ENCODE assay signal across 8 cellular contexts in the genomic region with DNA sequence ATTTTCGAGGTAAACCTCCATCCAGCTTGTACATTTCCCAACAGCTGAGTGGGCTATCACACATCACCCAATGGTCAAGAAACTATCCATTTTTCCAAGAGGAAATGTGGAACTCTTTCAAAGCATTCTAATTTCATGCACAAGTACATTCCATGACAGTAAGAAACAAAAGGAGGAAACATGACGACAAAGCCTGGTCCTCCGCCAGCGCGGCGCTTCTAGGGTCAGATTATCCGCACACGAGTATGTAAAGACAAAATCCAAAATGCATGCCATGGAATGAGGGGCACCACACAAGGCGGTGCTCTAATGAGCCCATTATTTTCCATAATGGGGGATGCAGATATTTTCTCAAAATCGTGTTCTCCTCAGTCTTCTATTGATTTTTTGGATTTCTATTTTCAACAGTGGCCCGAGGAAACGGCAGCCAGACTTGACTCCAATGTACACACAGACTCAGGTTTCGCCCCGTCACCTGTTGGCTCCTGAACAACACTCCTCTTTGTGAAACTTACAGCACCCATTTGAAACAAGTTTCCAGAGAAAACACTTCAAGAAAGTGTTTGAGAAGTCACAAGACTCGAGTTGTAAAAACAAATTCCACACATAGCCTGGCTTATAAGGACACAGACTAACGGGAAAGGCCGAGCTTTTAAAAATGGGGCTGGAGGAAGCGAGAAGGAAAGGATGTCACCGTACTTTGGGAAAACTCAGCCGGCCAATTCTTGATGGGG.
DNase-seq lines count a peak whose midpoint lies in the region; ATAC-seq, FAIRE-seq and TF ChIP-seq lines count a peak whose summit lies in the region.

No MANE protein-coding gene starts in this region.

- FAIRE-seq in frontal cortex (lab: Jason Lieb, UNC), result no peak

- peaks cover 64% of the 10 kb centered on the region for H4K20me1 ChIP-seq in osteoblast (ENCODE audit: insufficient read depth, low read length)

- no peaks in the 10 kb centered on the region for H3K9me3 ChIP-seq in RWPE2 (ENCODE audit: severe bottlenecking)
- H3K9me3 ChIP-seq in osteoblast (ENCODE audit: low read depth, low read length), result no peaks in the 10 kb centered on the region

- H3K4me2 ChIP-seq in osteoblast (ENCODE audit: insufficient read depth, low read length), result peak overlapping the region; percentile 91

- peak; percentile 1 for ATAC-seq in GM21723 (IDR thresholded peaks at IDR 0.05; ENCODE audit: unreplicated experiment)
- ATAC-seq in RWPE2 (ENCODE audit: low read depth), result no peak
- ATAC-seq in GM21447 (IDR thresholded peaks at IDR 0.05; ENCODE audit: unreplicated experiment), result no peak

- peaks cover 58% of the 10 kb centered on the region for H3K79me2 ChIP-seq in osteoblast (ENCODE audit: insufficient read depth, low read length)

- H3K4me3 ChIP-seq in RWPE2 (ENCODE audit: severe bottlenecking) (peak overlapping the region; percentile 72), osteoblast (ENCODE audit: insufficient read depth, low read length) (peak overlapping the region; percentile 87)

- peak overlapping the region; percentile 1 for H2AFZ ChIP-seq in osteoblast (ENCODE audit: low read length)

- H3K36me3 ChIP-seq in RWPE2 (ENCODE audit: low read depth) (no peaks in the 10 kb centered on the region), osteoblast (ENCODE audit: insufficient read depth, low read length) (no peaks in the 10 kb centered on the region)

- H3K27me3 ChIP-seq in RWPE2 (ENCODE audit: insufficient read depth, poor library complexity, severe bottlenecking) (no peaks in the 10 kb centered on the region), osteoblast (ENCODE audit: insufficient read depth, low read length) (no peaks in the 10 kb centered on the region)

- H3K27ac ChIP-seq in RWPE2 (ENCODE audit: poor library complexity, severe bottlenecking) (no peak overlapping the region), osteoblast (ENCODE audit: low read depth, low read length) (peak overlapping the region; percentile 25)

- DNase-seq in RWPE2 (ENCODE audit: low spot score), result no peak
- DNase-seq in fibroblast of gingiva (ENCODE audit: low read depth), result peak; percentile 33
- DNase-seq in osteoblast (ENCODE audit: insufficient read length, low spot score, missing footprints), result peak; percentile 80
- DNase-seq in frontal cortex (ENCODE audit: low spot score in 2 of 2), result no peak
- DNase-seq in activated effector memory CD4-positive, alpha-beta T cell treated with anti-CD3 and anti-CD28 coated beads, Interleukin-2, amount 50 U/mL, for 16 hours, result no peak
- DNase-seq in RPMI8226, result no peak

- H3K4me1 ChIP-seq in RWPE2 (ENCODE audit: insufficient read depth, poor library complexity, severe bottlenecking) (peaks cover 9% of the 10 kb centered on the region), osteoblast (ENCODE audit: insufficient read depth, low read length) (peaks cover 29% of the 10 kb centered on the region)

- TF ChIP-seq CTCF in RWPE2 (IDR thresholded peaks at IDR 0.05; ENCODE audit: poor library complexity, severe bottlenecking) (no peak), osteoblast (IDR thresholded peaks at IDR 0.05; ENCODE audit: extremely low read depth, low read depth, low read length) (no peak)

Comparison
In these comparisons a context has a peak if more than half of its experiments do, and no peak if none do; other contexts are left out.
1. DNase-seq: peak in fibroblast of gingiva (single experiment) and osteoblast (single experiment); none in RWPE2 (single experiment), frontal cortex (0 of 2), activated effector memory CD4-positive, alpha-beta T cell treated with anti-CD3 and anti-CD28 coated beads, Interleukin-2, amount 50 U/mL, for 16 hours (single experiment) and RPMI8226 (single experiment).